ENCODE assay signal across 1 cellular context in the genomic region with DNA sequence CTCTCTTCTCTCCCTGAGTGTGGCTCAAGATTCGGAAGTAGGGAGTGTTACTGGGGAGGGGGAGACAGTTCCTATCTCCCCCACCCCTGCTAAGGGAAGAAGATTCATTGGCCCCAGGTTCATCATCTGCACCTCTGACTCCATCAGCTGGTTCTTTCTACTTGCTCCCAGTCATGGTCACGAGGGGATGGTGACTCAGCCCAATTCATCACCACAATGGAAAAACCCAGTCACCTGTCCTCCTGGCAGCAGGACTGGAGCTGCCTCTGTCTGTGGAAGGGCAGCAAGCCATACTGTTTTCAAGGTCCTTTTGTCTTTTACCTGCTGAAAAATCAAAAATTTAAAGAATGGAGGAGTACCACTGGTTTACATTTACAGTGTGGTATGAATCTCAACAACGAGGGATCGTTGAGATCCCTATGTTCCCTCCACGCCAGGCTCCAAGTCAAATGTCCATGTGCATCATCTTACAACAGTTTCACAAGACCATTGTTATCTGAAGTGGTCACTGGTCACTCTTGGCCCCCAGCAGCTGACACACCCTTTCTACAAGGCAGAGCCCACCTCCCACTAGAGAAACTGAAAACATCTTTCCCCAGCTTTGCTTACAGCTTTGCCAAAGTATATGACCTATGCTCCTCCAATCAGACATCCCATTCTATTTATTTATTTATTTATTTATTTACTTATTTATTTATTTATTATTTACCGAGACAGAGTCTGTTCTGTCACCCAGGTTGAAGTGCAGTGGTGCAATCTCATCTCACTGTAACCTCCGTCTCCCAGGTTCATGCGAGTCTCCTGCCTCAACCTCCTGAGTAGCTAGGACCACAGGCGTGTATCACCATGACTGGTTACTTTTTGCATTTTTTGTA.
TF ChIP-seq lines count a peak whose summit lies in the region.

No MANE protein-coding gene starts in this region.

TF ChIP-seq in HEK293, 187 proteins besides CTCF, POLR2A, EP300 and RAD21 (continued from another document and continues in another):
- TF ChIP-seq ZBTB6 (tag by site-specific recombination; IDR thresholded peaks at IDR 0.05): no peak
- TF ChIP-seq ZNF175 (tag by site-specific recombination; IDR thresholded peaks at IDR 0.05): no peak
- peak; percentile 16; the same call in 1 of the 2 replicates for TF ChIP-seq GFI1B (tag by site-specific recombination; IDR thresholded peaks at IDR 0.05)
- no peak for TF ChIP-seq BCL11A (tag by site-specific recombination; IDR thresholded peaks at IDR 0.05; ENCODE audit: low read depth)
- no peak for TF ChIP-seq ZBTB26 (tag by site-specific recombination; optimal IDR thresholded peaks at IDR 0.05)
- TF ChIP-seq ZNF664 (tag by site-specific recombination; IDR thresholded peaks at IDR 0.05): peak; percentile 57; the same call in 1 of the 2 replicates
- no peak for TF ChIP-seq KLF7 (tag by site-specific recombination; IDR thresholded peaks at IDR 0.05; ENCODE audit: borderline replicate concordance)
- no peak for TF ChIP-seq HOXA7 (CRISPR knock-in tag; IDR thresholded peaks at IDR 0.05; ENCODE audit: borderline replicate concordance)
- no peak for TF ChIP-seq ZNF747 (tag by site-specific recombination; IDR thresholded peaks at IDR 0.05)
- TF ChIP-seq ZNF510 (tag by site-specific recombination; IDR thresholded peaks at IDR 0.05; ENCODE audit: insufficient replicate concordance): peak; percentile 11
- TF ChIP-seq GLI4 (tag by site-specific recombination; IDR thresholded peaks at IDR 0.05): no peak
- TF ChIP-seq ZNF571 (tag by site-specific recombination; IDR thresholded peaks at IDR 0.05): no peak
- TF ChIP-seq ZNF221 (tag by site-specific recombination; IDR thresholded peaks at IDR 0.05; ENCODE audit: borderline replicate concordance): no peak
- TF ChIP-seq ZNF624 (tag by site-specific recombination; IDR thresholded peaks at IDR 0.05): no peak
- no peak for TF ChIP-seq ZNF521 (tag by site-specific recombination; IDR thresholded peaks at IDR 0.05)
- TF ChIP-seq, protein P1, sequence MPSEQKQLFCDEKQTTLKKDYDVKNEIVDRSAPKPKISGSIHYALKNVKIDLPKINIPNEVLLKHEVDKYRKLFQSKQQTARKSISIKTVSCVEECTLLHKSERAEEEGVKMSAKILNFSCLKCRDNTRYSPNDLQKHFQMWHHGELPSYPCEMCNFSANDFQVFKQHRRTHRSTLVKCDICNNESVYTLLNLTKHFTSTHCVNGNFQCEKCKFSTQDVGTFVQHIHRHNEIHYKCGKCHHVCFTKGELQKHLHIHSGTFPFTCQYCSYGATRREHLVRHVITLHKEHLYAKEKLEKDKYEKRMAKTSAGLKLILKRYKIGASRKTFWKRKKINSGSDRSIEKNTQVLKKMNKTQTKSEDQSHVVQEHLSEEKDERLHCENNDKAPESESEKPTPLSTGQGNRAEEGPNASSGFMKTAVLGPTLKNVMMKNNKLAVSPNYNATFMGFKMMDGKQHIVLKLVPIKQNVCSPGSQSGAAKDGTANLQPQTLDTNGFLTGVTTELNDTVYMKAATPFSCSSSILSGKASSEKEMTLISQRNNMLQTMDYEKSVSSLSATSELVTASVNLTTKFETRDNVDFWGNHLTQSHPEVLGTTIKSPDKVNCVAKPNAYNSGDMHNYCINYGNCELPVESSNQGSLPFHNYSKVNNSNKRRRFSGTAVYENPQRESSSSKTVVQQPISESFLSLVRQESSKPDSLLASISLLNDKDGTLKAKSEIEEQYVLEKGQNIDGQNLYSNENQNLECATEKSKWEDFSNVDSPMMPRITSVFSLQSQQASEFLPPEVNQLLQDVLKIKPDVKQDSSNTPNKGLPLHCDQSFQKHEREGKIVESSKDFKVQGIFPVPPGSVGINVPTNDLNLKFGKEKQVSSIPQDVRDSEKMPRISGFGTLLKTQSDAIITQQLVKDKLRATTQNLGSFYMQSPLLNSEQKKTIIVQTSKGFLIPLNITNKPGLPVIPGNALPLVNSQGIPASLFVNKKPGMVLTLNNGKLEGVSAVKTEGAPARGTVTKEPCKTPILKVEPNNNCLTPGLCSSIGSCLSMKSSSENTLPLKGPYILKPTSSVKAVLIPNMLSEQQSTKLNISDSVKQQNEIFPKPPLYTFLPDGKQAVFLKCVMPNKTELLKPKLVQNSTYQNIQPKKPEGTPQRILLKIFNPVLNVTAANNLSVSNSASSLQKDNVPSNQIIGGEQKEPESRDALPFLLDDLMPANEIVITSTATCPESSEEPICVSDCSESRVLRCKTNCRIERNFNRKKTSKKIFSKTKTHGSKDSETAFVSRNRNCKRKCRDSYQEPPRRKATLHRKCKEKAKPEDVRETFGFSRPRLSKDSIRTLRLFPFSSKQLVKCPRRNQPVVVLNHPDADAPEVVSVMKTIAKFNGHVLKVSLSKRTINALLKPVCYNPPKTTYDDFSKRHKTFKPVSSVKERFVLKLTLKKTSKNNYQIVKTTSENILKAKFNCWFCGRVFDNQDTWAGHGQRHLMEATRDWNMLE (tag by site-specific recombination; conservative IDR thresholded peaks at IDR 0.05; ENCODE audit: low read depth): peak; percentile 77
- TF ChIP-seq, protein P2, sequence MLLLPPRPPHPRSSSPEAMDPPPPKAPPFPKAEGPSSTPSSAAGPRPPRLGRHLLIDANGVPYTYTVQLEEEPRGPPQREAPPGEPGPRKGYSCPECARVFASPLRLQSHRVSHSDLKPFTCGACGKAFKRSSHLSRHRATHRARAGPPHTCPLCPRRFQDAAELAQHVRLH (tag by site-specific recombination; IDR thresholded peaks at IDR 0.05): no peak
- no peak for TF ChIP-seq ZNF169 (tag by site-specific recombination; IDR thresholded peaks at IDR 0.05)
- no peak for TF ChIP-seq GLIS1 (tag by site-specific recombination; IDR thresholded peaks at IDR 0.05)
- TF ChIP-seq ZNF514 (tag by site-specific recombination; IDR thresholded peaks at IDR 0.05): no peak
- 0 out of 2 replicates have a peak, but pooled peaks have one; percentile 13 for TF ChIP-seq ZNF629 (tag by site-specific recombination; IDR thresholded peaks at IDR 0.05)
- TF ChIP-seq ZIC2 (tag by site-specific recombination; IDR thresholded peaks at IDR 0.05): no peak
- no peak for TF ChIP-seq ZNF416 (tag by site-specific recombination; IDR thresholded peaks at IDR 0.05)
- no peak for TF ChIP-seq BCL11B (tag by site-specific recombination; IDR thresholded peaks at IDR 0.05; ENCODE audit: low read depth)
- no peak for TF ChIP-seq ZEB2 (tag by site-specific recombination; IDR thresholded peaks at IDR 0.05)
- no peak for TF ChIP-seq ZNF677 (tag by site-specific recombination; IDR thresholded peaks at IDR 0.05)
- no peak for TF ChIP-seq ZNF155 (tag by site-specific recombination; IDR thresholded peaks at IDR 0.05)
- TF ChIP-seq ZNF324 (tag by site-specific recombination; IDR thresholded peaks at IDR 0.05): no peak
- TF ChIP-seq ZNF132 (tag by site-specific recombination; IDR thresholded peaks at IDR 0.05; ENCODE audit: borderline replicate concordance): no peak
- TF ChIP-seq ZNF776 (tag by site-specific recombination; IDR thresholded peaks at IDR 0.05; ENCODE audit: borderline replicate concordance): no peak
- no peak for TF ChIP-seq YY1 (tag by site-specific recombination; IDR thresholded peaks at IDR 0.05)
- TF ChIP-seq ZNF350 (tag by site-specific recombination; IDR thresholded peaks at IDR 0.05): no peak
- no peak for TF ChIP-seq ZNF184 (tag by site-specific recombination; IDR thresholded peaks at IDR 0.05)
- no peak for TF ChIP-seq PRDM1 (tag by site-specific recombination; IDR thresholded peaks at IDR 0.05)
- TF ChIP-seq ZFP37 (tag by site-specific recombination; IDR thresholded peaks at IDR 0.05): no peak
- no peak for TF ChIP-seq KLF1 (tag by site-specific recombination; IDR thresholded peaks at IDR 0.05)
- no peak for TF ChIP-seq ZNF645 (tag by site-specific recombination; IDR thresholded peaks at IDR 0.05)
- no peak for TF ChIP-seq TRIM28 (IDR thresholded peaks at IDR 0.05; ENCODE audit: borderline replicate concordance, low read length)
- TF ChIP-seq ZBTB17 (tag by site-specific recombination; IDR thresholded peaks at IDR 0.05): no peak
- no peak for TF ChIP-seq ZNF501 (tag by site-specific recombination; IDR thresholded peaks at IDR 0.05)
- TF ChIP-seq YY2 (tag by site-specific recombination; IDR thresholded peaks at IDR 0.05): no peak
- TF ChIP-seq SCRT1 (tag by site-specific recombination; IDR thresholded peaks at IDR 0.05; ENCODE audit: borderline replicate concordance): no peak
- TF ChIP-seq ZNF121 (tag by site-specific recombination; IDR thresholded peaks at IDR 0.05): no peak
- no peak for TF ChIP-seq ZNF529 (tag by site-specific recombination; IDR thresholded peaks at IDR 0.05; ENCODE audit: insufficient replicate concordance)
- no peak for TF ChIP-seq ZNF670 (tag by site-specific recombination; IDR thresholded peaks at IDR 0.05; ENCODE audit: low read depth)
- TF ChIP-seq, protein P3, sequence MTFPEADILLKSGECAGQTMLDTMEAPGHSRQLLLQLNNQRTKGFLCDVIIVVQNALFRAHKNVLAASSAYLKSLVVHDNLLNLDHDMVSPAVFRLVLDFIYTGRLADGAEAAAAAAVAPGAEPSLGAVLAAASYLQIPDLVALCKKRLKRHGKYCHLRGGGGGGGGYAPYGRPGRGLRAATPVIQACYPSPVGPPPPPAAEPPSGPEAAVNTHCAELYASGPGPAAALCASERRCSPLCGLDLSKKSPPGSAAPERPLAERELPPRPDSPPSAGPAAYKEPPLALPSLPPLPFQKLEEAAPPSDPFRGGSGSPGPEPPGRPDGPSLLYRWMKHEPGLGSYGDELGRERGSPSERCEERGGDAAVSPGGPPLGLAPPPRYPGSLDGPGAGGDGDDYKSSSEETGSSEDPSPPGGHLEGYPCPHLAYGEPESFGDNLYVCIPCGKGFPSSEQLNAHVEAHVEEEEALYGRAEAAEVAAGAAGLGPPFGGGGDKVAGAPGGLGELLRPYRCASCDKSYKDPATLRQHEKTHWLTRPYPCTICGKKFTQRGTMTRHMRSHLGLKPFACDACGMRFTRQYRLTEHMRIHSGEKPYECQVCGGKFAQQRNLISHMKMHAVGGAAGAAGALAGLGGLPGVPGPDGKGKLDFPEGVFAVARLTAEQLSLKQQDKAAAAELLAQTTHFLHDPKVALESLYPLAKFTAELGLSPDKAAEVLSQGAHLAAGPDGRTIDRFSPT (tag by site-specific recombination; IDR thresholded peaks at IDR 0.05): no peak
- no peak for TF ChIP-seq ZNF585B (tag by site-specific recombination; IDR thresholded peaks at IDR 0.05)
- TF ChIP-seq ZNF114 (tag by site-specific recombination; IDR thresholded peaks at IDR 0.05): no peak
- TF ChIP-seq ZNF837 (tag by site-specific recombination; IDR thresholded peaks at IDR 0.05): no peak
- TF ChIP-seq, protein P4, sequence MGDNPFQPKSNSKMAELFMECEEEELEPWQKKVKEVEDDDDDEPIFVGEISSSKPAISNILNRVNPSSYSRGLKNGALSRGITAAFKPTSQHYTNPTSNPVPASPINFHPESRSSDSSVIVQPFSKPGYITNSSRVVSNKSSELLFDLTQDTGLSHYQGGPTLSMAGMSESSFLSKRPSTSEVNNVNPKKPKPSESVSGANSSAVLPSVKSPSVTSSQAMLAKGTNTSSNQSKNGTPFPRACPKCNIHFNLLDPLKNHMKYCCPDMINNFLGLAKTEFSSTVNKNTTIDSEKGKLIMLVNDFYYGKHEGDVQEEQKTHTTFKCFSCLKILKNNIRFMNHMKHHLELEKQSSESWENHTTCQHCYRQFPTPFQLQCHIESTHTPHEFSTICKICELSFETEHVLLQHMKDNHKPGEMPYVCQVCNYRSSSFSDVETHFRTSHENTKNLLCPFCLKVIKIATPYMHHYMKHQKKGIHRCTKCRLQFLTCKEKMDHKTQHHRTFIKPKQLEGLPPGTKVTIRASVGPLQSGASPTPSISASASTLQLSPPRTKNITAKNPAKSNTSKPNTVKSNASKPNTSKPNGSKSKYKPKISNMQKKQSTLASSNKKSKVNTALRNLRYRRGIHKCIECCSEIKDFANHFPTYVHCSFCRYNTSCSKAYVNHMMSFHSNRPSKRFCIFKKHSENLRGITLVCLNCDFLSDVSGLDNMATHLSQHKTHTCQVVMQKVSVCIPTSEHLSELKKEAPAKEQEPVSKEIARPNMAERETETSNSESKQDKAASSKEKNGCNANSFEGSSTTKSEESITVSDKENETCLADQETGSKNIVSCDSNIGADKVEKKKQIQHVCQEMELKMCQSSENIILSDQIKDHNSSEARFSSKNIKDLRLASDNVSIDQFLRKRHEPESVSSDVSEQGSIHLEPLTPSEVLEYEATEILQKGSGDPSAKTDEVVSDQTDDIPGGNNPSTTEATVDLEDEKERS (tag by site-specific recombination; IDR thresholded peaks at IDR 0.05): no peak
- no peak for TF ChIP-seq ZSCAN30 (tag by site-specific recombination; IDR thresholded peaks at IDR 0.05)
- TF ChIP-seq ZNF660 (tag by site-specific recombination; IDR thresholded peaks at IDR 0.05): no peak
- no peak for TF ChIP-seq ZNF23 (tag by site-specific recombination; IDR thresholded peaks at IDR 0.05; ENCODE audit: borderline replicate concordance)
- TF ChIP-seq ZNF138 (tag by site-specific recombination; IDR thresholded peaks at IDR 0.05; ENCODE audit: borderline replicate concordance): 0 out of 2 replicates have a peak, but pooled peaks have one; percentile 17
- no peak for TF ChIP-seq ZNF600 (tag by site-specific recombination; IDR thresholded peaks at IDR 0.05)
- TF ChIP-seq ZBTB1 (tag by site-specific recombination; IDR thresholded peaks at IDR 0.05): no peak
